In the genomic region with DNA sequence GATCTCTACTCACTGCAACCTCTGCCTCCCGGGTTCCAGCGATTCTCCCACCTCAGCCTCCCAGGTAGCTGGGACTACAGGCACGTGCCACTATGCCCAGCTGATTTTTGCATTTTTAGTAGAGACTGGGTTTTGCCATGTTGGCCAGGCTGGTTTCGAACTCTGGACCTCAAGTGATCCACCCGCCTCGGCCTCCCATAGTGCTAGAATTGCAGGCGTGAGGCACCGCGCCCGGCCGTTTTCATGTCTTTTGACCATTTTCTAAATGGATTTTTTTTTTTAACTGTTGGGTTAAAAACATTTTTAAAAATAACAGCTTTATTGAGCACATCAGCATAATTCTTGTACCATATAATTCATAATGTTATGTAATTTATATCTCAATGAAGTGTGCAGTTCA, we compare ENCODE assay signal across 7 cellular contexts.
DNase-seq lines count a peak whose midpoint lies in the region; ATAC-seq and TF ChIP-seq lines count a peak whose summit lies in the region.
"Not testable (repeated sequence)": the region's sequence is repeated elsewhere in the genome, so short reads cannot be mapped to it uniquely, and the experiment has no call there.

No MANE protein-coding gene starts in this region.

- not testable (repeated sequence) for DNase-seq in OCI-LY7 (ENCODE audit: low spot score); natural killer cell
- peak; percentile 24 for DNase-seq in activated effector memory CD4-positive, alpha-beta T cell treated with anti-CD3 and anti-CD28 coated beads, Interleukin-2, amount 50 U/mL, for 16 hours
- DNase-seq in islet precursor cell (peak; percentile 13), spleen (peak; percentile 16)

- CTCF ChIA-PET in OCI-LY7 (lab: Charles Lee; ENCODE audit: unreplicated experiment): not testable (repeated sequence)

- peaks cover 25% of the 10 kb centered on the region for H3K36me3 ChIP-seq in DOHH2 (ENCODE audit: control insufficient read depth, low read length)
- H3K36me3 ChIP-seq in OCI-LY7 (ENCODE audit: insufficient read depth, low read length): peaks cover 20% of the 10 kb centered on the region; the same call in 1 of the 2 replicates
- peaks cover 0 to 63% (median 6%) of the 10 kb centered on the region in 6 donors for H3K36me3 ChIP-seq in spleen

- peak overlapping the region; percentile 66 for H3K27ac Mint-ChIP-seq in dendritic cell treated with granulocyte-macrophage colony-stimulating factor and Interleukin-4, amounts not matched to agents 40 ng/mL and 50 ng/mL, for 4 days
- H3K27ac Mint-ChIP-seq in natural killer cell: peak overlapping the region; percentile 43 to 58

- H3K4me1 ChIP-seq in DOHH2 (ENCODE audit: control insufficient read depth, low read length) (peaks cover 45% of the 10 kb centered on the region), OCI-LY7 (ENCODE audit: insufficient read depth, low read length, poor library complexity, severe bottlenecking) (peaks cover 23% of the 10 kb centered on the region)
- H3K4me1 ChIP-seq in spleen: not testable (repeated sequence)

- TF ChIP-seq CTCF in DOHH2 (IDR thresholded peaks at IDR 0.05; ENCODE audit: low read depth, low read length, poor library complexity, severe bottlenecking); OCI-LY7 (conservative IDR thresholded peaks at IDR 0.05; ENCODE audit: low read length); natural killer cell (IDR thresholded peaks at IDR 0.05); spleen (IDR thresholded peaks at IDR 0.05 in 8 of 11, conservative IDR thresholded peaks at IDR 0.05 in 3 of 11): not testable (repeated sequence)

- not testable (repeated sequence) for ATAC-seq in natural killer cell

- H3K4me3 Mint-ChIP-seq in dendritic cell treated with granulocyte-macrophage colony-stimulating factor and Interleukin-4, amounts not matched to agents 40 ng/mL and 50 ng/mL, for 4 days; natural killer cell: not testable (repeated sequence)

- WGBS in spleen, 5 donors: 85 to 95% (median 92%) methylated on average over 11 of the region's 11 CpGs

- H3K27ac ChIP-seq in DOHH2 (ENCODE audit: low read depth, low read length): peak overlapping the region; percentile 80
- not testable (repeated sequence) for H3K27ac ChIP-seq in OCI-LY7 (ENCODE audit: low read depth, low read length, poor library complexity, severe bottlenecking); spleen

- H3K4me3 ChIP-seq in DOHH2 (ENCODE audit: low read length): peak overlapping the region; percentile 36
- not testable (repeated sequence) for H3K4me3 ChIP-seq in OCI-LY7 (ENCODE audit: low read depth, low read length, poor library complexity, severe bottlenecking); spleen

- BruUV-seq in OCI-LY7 (replicated peaks; lab: Mats Ljungman, UMichigan): not testable (repeated sequence)

- H3K36me3 Mint-ChIP-seq in dendritic cell treated with granulocyte-macrophage colony-stimulating factor and Interleukin-4, amounts not matched to agents 40 ng/mL and 50 ng/mL, for 4 days (ENCODE audit: low read depth): peaks cover 62% of the 10 kb centered on the region
- H3K36me3 Mint-ChIP-seq in natural killer cell: not testable (repeated sequence)

- not testable (repeated sequence) for H3K27me3 ChIP-seq in DOHH2 (ENCODE audit: control insufficient read depth, low read length); spleen (replicated peaks in 1 of 7)

- peaks cover 18% of the 10 kb centered on the region for H3K4me1 Mint-ChIP-seq in dendritic cell treated with granulocyte-macrophage colony-stimulating factor and Interleukin-4, amounts not matched to agents 40 ng/mL and 50 ng/mL, for 4 days (ENCODE audit: low read depth)
- H3K4me1 Mint-ChIP-seq in natural killer cell: peaks cover 12 to 14% of the 10 kb centered on the region in 2 donors

- not testable (repeated sequence) for H4K20me1 ChIP-seq in DOHH2 (ENCODE audit: control insufficient read depth, insufficient read depth, low read depth, low read length); OCI-LY7 (ENCODE audit: insufficient read depth, low read length)

- intact Hi-C loops in OCI-LY7 (cut with micrococcal nuclease; ENCODE audit: unreplicated experiment); dendritic cell treated with granulocyte-macrophage colony-stimulating factor and Interleukin-4, amounts not matched to agents 40 ng/mL and 50 ng/mL, for 4 days (cut with micrococcal nuclease); natural killer cell (cut with micrococcal nuclease); spleen (cut with DNase I; ENCODE audit: low total_unique reads): not testable (repeated sequence)

- TF ChIP-seq POLR2A in spleen (IDR thresholded peaks at IDR 0.05): not testable (repeated sequence)

- not testable (repeated sequence) for H3K27me3 Mint-ChIP-seq in dendritic cell treated with granulocyte-macrophage colony-stimulating factor and Interleukin-4, amounts not matched to agents 40 ng/mL and 50 ng/mL, for 4 days; natural killer cell (ENCODE audit: low read depth in 2 of 2)

- not testable (repeated sequence) for H3K9me2 ChIP-seq in DOHH2 (replicated peaks; ENCODE audit: control insufficient read depth, low read length); OCI-LY7 (ENCODE audit: insufficient read depth, low read length)

- not testable (repeated sequence) for H3K9me3 Mint-ChIP-seq in dendritic cell treated with granulocyte-macrophage colony-stimulating factor and Interleukin-4, amounts not matched to agents 40 ng/mL and 50 ng/mL, for 4 days; natural killer cell

- not testable (repeated sequence) for H3F3A ChIP-seq in DOHH2 (ENCODE audit: control insufficient read depth, insufficient read depth)

- H3K4me2 ChIP-seq in DOHH2 (ENCODE audit: low read length) (peak overlapping the region; percentile 34), OCI-LY7 (ENCODE audit: low read length) (peak overlapping the region; percentile 13)

- peak overlapping the region; percentile 70; the same call in 1 of the 2 replicates for H2AFZ ChIP-seq in OCI-LY7 (ENCODE audit: low read length)

- not testable (repeated sequence) for H3K9me3 ChIP-seq in DOHH2 (ENCODE audit: control insufficient read depth, insufficient read depth, low read length); OCI-LY7 (ENCODE audit: low read length); spleen

- POLR2A ChIA-PET in OCI-LY7 (lab: Charles Lee): interaction anchor here (1.0 kb wide), 1 partner anchor 19 kb away, joined by 5 read pairs; no protein-coding TSS in a partner anchor

- not testable (repeated sequence) for H3K79me2 ChIP-seq in DOHH2 (ENCODE audit: control insufficient read depth, low read length); OCI-LY7 (ENCODE audit: insufficient read depth, low read depth, low read length)
